ENCODE assay signal across 1 cellular context in the genomic region with DNA sequence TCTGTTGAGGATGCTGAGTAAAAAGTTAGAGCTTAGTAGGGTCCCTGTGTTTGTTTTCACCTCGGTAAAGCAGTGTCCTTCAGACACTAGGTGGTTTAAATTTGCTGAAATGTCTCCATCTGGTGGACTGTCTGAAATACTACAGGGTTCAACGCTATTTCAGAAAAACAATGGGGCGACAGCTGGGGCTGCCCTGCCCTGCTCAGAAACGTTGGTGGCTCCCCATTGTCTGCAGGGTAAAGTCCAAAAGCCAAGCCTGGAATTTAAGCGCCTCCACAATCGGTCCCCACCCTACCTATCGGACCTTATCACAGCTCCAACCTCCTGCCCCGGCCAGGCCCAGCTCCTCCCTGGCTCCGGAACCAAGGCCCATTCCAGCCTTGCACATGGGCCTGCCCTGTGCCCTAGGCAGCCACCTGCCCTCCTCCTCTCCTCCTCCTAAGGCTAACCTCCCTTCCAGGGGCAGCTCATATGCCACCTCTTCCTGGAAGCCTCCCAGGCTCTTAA.
TF ChIP-seq lines count a peak whose summit lies in the region.

No MANE protein-coding gene starts in this region.

TF ChIP-seq in SK-N-SH treated with all-trans-retinoic acid at 6 μM for 48 hours, 23 proteins besides CTCF, POLR2A, EP300 and RAD21 (continued from another document):
- TF ChIP-seq, protein P1, sequence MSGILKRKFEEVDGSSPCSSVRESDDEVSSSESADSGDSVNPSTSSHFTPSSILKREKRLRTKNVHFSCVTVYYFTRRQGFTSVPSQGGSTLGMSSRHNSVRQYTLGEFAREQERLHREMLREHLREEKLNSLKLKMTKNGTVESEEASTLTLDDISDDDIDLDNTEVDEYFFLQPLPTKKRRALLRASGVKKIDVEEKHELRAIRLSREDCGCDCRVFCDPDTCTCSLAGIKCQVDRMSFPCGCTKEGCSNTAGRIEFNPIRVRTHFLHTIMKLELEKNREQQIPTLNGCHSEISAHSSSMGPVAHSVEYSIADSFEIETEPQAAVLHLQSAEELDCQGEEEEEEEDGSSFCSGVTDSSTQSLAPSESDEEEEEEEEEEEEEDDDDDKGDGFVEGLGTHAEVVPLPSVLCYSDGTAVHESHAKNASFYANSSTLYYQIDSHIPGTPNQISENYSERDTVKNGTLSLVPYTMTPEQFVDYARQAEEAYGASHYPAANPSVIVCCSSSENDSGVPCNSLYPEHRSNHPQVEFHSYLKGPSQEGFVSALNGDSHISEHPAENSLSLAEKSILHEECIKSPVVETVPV (CRISPR knock-in tag; IDR thresholded peaks at IDR 0.05): no peak
